ENCODE assay signal across 2 cellular contexts in the genomic region with DNA sequence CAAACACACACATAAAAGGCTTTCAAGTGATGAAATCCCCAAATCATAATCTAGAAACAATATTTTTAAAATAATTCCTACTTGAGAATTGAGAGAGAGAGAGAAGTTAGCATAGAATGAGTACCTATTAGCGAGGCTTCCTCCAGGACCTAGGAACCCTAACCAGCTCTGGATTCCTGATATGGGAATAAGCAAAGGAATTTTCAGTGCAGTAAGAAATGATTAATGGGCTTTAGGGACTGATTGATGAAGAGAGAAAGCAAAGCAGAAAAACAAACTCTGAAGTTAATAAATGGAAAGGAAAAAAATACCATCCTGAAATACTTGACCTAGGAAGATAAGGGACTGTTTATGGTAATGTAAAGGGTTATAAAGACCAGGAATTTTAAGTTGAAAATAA.
TF ChIP-seq lines count a peak whose summit lies in the region.

No MANE protein-coding gene starts in this region.

TF ChIP-seq in SK-N-SH, 30 proteins besides CTCF, POLR2A, EP300 and RAD21 (continued from another document):
- TF ChIP-seq, protein P1, sequence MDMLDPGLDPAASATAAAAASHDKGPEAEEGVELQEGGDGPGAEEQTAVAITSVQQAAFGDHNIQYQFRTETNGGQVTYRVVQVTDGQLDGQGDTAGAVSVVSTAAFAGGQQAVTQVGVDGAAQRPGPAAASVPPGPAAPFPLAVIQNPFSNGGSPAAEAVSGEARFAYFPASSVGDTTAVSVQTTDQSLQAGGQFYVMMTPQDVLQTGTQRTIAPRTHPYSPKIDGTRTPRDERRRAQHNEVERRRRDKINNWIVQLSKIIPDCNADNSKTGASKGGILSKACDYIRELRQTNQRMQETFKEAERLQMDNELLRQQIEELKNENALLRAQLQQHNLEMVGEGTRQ (IDR thresholded peaks at IDR 0.05; ENCODE audit: borderline replicate concordance, low read depth, low read length), result no peak
- TF ChIP-seq, protein P2, sequence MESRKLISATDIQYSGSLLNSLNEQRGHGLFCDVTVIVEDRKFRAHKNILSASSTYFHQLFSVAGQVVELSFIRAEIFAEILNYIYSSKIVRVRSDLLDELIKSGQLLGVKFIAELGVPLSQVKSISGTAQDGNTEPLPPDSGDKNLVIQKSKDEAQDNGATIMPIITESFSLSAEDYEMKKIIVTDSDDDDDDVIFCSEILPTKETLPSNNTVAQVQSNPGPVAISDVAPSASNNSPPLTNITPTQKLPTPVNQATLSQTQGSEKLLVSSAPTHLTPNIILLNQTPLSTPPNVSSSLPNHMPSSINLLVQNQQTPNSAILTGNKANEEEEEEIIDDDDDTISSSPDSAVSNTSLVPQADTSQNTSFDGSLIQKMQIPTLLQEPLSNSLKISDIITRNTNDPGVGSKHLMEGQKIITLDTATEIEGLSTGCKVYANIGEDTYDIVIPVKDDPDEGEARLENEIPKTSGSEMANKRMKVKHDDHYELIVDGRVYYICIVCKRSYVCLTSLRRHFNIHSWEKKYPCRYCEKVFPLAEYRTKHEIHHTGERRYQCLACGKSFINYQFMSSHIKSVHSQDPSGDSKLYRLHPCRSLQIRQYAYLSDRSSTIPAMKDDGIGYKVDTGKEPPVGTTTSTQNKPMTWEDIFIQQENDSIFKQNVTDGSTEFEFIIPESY (IDR thresholded peaks at IDR 0.05; ENCODE audit: borderline replicate concordance, low read depth), result no peak
- TF ChIP-seq, protein P3, sequence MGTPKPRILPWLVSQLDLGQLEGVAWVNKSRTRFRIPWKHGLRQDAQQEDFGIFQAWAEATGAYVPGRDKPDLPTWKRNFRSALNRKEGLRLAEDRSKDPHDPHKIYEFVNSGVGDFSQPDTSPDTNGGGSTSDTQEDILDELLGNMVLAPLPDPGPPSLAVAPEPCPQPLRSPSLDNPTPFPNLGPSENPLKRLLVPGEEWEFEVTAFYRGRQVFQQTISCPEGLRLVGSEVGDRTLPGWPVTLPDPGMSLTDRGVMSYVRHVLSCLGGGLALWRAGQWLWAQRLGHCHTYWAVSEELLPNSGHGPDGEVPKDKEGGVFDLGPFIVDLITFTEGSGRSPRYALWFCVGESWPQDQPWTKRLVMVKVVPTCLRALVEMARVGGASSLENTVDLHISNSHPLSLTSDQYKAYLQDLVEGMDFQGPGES (IDR thresholded peaks at IDR 0.05; ENCODE audit: low read depth, low read length), result no peak
- TF ChIP-seq TAF1 (IDR thresholded peaks at IDR 0.05; ENCODE audit: borderline replicate concordance, low read depth, low read length) (no peak), RCOR1 (IDR thresholded peaks at IDR 0.05; ENCODE audit: low read length) (no peak)
- TF ChIP-seq, protein P4, sequence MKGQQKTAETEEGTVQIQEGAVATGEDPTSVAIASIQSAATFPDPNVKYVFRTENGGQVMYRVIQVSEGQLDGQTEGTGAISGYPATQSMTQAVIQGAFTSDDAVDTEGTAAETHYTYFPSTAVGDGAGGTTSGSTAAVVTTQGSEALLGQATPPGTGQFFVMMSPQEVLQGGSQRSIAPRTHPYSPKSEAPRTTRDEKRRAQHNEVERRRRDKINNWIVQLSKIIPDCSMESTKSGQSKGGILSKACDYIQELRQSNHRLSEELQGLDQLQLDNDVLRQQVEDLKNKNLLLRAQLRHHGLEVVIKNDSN (IDR thresholded peaks at IDR 0.05; ENCODE audit: borderline replicate concordance, low read depth), result no peak
TF ChIP-seq in SK-N-SH: peak in this region for 0.

TF ChIP-seq in SK-N-SH treated with all-trans-retinoic acid at 6 μM for 48 hours, 23 proteins besides CTCF, POLR2A, EP300 and RAD21 (continued from another document):
- no peak for TF ChIP-seq ARNTL (CRISPR knock-in tag; IDR thresholded peaks at IDR 0.05; ENCODE audit: borderline replicate concordance, low read depth)
- TF ChIP-seq, protein P5, sequence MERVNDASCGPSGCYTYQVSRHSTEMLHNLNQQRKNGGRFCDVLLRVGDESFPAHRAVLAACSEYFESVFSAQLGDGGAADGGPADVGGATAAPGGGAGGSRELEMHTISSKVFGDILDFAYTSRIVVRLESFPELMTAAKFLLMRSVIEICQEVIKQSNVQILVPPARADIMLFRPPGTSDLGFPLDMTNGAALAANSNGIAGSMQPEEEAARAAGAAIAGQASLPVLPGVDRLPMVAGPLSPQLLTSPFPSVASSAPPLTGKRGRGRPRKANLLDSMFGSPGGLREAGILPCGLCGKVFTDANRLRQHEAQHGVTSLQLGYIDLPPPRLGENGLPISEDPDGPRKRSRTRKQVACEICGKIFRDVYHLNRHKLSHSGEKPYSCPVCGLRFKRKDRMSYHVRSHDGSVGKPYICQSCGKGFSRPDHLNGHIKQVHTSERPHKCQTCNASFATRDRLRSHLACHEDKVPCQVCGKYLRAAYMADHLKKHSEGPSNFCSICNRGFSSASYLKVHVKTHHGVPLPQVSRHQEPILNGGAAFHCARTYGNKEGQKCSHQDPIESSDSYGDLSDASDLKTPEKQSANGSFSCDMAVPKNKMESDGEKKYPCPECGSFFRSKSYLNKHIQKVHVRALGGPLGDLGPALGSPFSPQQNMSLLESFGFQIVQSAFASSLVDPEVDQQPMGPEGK (CRISPR knock-in tag; IDR thresholded peaks at IDR 0.05; ENCODE audit: borderline replicate concordance), result no peak
- TF ChIP-seq, protein P6, sequence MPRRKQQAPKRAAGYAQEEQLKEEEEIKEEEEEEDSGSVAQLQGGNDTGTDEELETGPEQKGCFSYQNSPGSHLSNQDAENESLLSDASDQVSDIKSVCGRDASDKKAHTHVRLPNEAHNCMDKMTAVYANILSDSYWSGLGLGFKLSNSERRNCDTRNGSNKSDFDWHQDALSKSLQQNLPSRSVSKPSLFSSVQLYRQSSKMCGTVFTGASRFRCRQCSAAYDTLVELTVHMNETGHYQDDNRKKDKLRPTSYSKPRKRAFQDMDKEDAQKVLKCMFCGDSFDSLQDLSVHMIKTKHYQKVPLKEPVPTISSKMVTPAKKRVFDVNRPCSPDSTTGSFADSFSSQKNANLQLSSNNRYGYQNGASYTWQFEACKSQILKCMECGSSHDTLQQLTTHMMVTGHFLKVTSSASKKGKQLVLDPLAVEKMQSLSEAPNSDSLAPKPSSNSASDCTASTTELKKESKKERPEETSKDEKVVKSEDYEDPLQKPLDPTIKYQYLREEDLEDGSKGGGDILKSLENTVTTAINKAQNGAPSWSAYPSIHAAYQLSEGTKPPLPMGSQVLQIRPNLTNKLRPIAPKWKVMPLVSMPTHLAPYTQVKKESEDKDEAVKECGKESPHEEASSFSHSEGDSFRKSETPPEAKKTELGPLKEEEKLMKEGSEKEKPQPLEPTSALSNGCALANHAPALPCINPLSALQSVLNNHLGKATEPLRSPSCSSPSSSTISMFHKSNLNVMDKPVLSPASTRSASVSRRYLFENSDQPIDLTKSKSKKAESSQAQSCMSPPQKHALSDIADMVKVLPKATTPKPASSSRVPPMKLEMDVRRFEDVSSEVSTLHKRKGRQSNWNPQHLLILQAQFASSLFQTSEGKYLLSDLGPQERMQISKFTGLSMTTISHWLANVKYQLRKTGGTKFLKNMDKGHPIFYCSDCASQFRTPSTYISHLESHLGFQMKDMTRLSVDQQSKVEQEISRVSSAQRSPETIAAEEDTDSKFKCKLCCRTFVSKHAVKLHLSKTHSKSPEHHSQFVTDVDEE (CRISPR knock-in tag; IDR thresholded peaks at IDR 0.05), result no peak
TF ChIP-seq in SK-N-SH treated with all-trans-retinoic acid at 6 μM for 48 hours: peak in this region for 0.
